9 cellular contexts compared by ENCODE assay signal in the genomic region with DNA sequence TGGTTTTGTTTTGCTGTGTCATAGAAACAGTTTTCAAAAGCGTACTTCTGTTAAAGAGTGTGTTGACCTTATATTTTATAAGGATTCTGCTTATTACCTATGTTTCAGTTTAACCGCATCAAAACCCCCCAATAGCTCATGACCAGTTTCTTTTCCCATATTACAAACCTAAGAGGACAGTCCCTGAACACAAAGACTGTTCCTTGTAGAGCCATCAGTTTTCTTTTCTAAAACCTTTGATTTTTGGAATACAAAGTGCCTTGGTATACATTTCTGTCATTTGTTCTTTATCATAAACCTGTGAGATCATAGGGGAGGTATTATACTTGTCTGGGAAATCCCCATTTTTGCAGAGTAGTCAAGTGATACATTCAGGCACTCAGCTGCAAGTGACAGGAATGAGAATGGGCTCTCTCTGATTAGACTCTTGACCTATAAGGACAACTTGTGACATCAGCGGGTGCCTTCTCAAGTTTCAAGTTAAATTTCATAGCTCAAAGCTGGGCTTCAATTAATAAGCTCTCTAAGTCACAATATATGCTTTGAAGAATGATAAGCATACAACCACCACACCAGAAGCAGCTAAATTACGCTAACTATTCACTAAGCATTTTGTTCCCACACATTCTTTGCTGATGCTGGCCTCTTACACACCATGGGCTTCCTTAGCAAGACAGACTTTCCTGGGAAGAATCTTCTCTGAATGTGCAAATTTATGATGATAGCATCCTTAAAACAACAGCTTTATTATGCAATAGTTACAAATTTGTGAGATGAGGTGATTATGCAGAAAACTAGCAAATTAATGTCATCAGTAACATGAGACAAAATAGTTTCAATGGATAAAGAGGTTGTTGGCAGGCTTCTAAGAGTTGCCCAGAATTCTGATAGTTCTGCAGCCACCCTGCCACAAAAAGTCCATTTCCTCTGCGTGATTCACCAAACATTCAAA. TPM values are rescaled to one million over a fixed set of nuclear protein-coding genes. Genes with fewer than 3 reads are reported as not detected.
A peak's percentile ranks its signal among the peaks of the same experiment; 100 is the strongest.
DNase-seq lines count a peak whose midpoint lies in the region; ATAC-seq and TF ChIP-seq lines count a peak whose summit lies in the region.
"Had no signal": no experiment of that assay in that cellular context is flagged by ENCODE, and none has a peak within 500 bp of the region (broad histone marks: within the 10 kb centered on the region; RNA-seq: fewer than 3 reads in every experiment).

No MANE protein-coding gene starts in this region.

- peak; percentile 60 for ATAC-seq in GM18505 (IDR thresholded peaks at IDR 0.05; ENCODE audit: unreplicated experiment)
- peak; percentile 57 for ATAC-seq in GM19455 (IDR thresholded peaks at IDR 0.05; ENCODE audit: unreplicated experiment)
- ATAC-seq in HG03159 (IDR thresholded peaks at IDR 0.05; ENCODE audit: unreplicated experiment), result peak; percentile 61
- no peak for ATAC-seq in left colon

- peak; percentile 11 for DNase-seq in fibroblast of pulmonary artery (ENCODE audit: low read depth)
- DNase-seq in HK-2 (ENCODE audit: unreplicated experiment), result no peak
- DNase-seq in cerebellar cortex (ENCODE audit: low spot score), result no peak
- no peak for DNase-seq in left colon
- DNase-seq in UCSD-AML1 (lab: John Stamatoyannopoulos, UW; ENCODE audit: unreplicated experiment), result no peak
- DNase-seq: H9 had no signal

- H3K4me3 ChIP-seq in fibroblast of pulmonary artery (replicated peaks; ENCODE audit: low read depth, low read length), result no peak overlapping the region

- TF ChIP-seq CTCF in fibroblast of pulmonary artery (IDR thresholded peaks at IDR 0.05; ENCODE audit: low read length, missing control alignments), result no peak

- TF ChIP-seq POLR2A in GM18505 (IDR thresholded peaks at IDR 0.05; ENCODE audit: borderline replicate concordance, extremely low read depth, insufficient read depth, insufficient read length), result no peak

- intact Hi-C loops in left colon (cut with DNase I, micrococcal nuclease), result no loop called here

RNA-seq across cellular contexts. Expression of gene LY75, which starts 9.0 kb away (rescaled TPM):
- total RNA-seq in left colon, result 10 to 100 TPM; 34.9 to 55.9 TPM
